ENCODE assay signal across 1 cellular context in genomic region chr11:2558402-2558801, GRCh38.
TF ChIP-seq lines count a peak whose summit lies in the region.

No MANE protein-coding gene starts in this region.

TF ChIP-seq in HepG2, 621 proteins besides CTCF, POLR2A, EP300 and RAD21 (continued from another document):
- TF ChIP-seq HNF1B (CRISPR knock-in tag; IDR thresholded peaks at IDR 0.05) (no peak), ZNF782 (CRISPR knock-in tag; IDR thresholded peaks at IDR 0.05; ENCODE audit: borderline replicate concordance) (no peak), BRD4 (CRISPR knock-in tag; IDR thresholded peaks at IDR 0.05) (no peak), SETDB1 (CRISPR knock-in tag; IDR thresholded peaks at IDR 0.05; ENCODE audit: borderline replicate concordance) (no peak), BRCA1 (CRISPR knock-in tag; IDR thresholded peaks at IDR 0.05) (no peak), ZNF124 (CRISPR knock-in tag; IDR thresholded peaks at IDR 0.05) (no peak)
